In genomic region chr17:77644181-77644972, GRCh38 we compare ENCODE assay signal across 12 cellular contexts.
DNase-seq lines count a peak whose midpoint lies in the region; ATAC-seq and TF ChIP-seq lines count a peak whose summit lies in the region.
"Had no signal": no experiment of that assay in that cellular context is flagged by ENCODE, and none has a peak within 500 bp of the region (broad histone marks: within the 10 kb centered on the region; RNA-seq: fewer than 3 reads in every experiment).

No MANE protein-coding gene starts in this region.

- BruUV-seq in PC-9 (replicated peaks; lab: Mats Ljungman, UMichigan), result no TSS peak

- H3K9me3 Mint-ChIP-seq in CD8-positive, alpha-beta memory T cell, result no peaks in the 10 kb centered on the region
- peaks cover 4% of the 10 kb centered on the region; the same call in 1 of the 3 replicates for H3K9me3 Mint-ChIP-seq in GM23338
- H3K9me3 Mint-ChIP-seq in T-cell, result no peaks in the 10 kb centered on the region

- peaks cover 21% of the 10 kb centered on the region for H3K4me1 ChIP-seq in CD8-positive, alpha-beta memory T cell (ENCODE audit: insufficient read depth, low read length)
- H3K4me1 ChIP-seq in GM23338 (ENCODE audit: insufficient read depth) (0 out of 2 replicates have a peak, but pooled peaks cover 7% of the 10 kb centered on the region), PC-9 (replicated peaks; ENCODE audit: insufficient read depth) (no peaks in the 10 kb centered on the region)

- peak overlapping the region in 5 of 8 donors; percentile 57 to 94 (median 84) for H3K27ac Mint-ChIP-seq in CD8-positive, alpha-beta memory T cell
- H3K27ac Mint-ChIP-seq in GM23338 (no peak overlapping the region), T-cell (no peak overlapping the region)
- H3K27ac Mint-ChIP-seq: nephron progenitor cell had no signal

- H3K4me2 ChIP-seq in GM23338 (no peak overlapping the region), PC-9 (no peak overlapping the region)

- no peaks in the 10 kb centered on the region for H3K36me3 Mint-ChIP-seq in CD8-positive, alpha-beta memory T cell
- H3K36me3 Mint-ChIP-seq in GM23338 (ENCODE audit: low read depth) (peaks cover 5% of the 10 kb centered on the region; the same call in 2 of the 3 replicates), T-cell (no peaks in the 10 kb centered on the region)

- H3K9me3 ChIP-seq in CD8-positive, alpha-beta memory T cell (ENCODE audit: low read length), result no peaks in the 10 kb centered on the region
- H3K9me3 ChIP-seq in PC-9 (ENCODE audit: insufficient read depth, low read depth), result no peaks in the 10 kb centered on the region

- H2AFZ ChIP-seq in GM23338 (no peak overlapping the region), PC-9 (no peak overlapping the region)

- H3K4me3 ChIP-seq in CD8-positive, alpha-beta memory T cell (ENCODE audit: low read length), result no peak overlapping the region
- no peak overlapping the region for H3K4me3 ChIP-seq in GM23338
- no peak overlapping the region for H3K4me3 ChIP-seq in PC-9
- H3K4me3 ChIP-seq: tibial nerve had no signal

- intact Hi-C loops in PC-9 (cut with micrococcal nuclease; ENCODE audit: unreplicated experiment), result no loop called here

- TF ChIP-seq CTCF in GM23338 (conservative IDR thresholded peaks at IDR 0.05; ENCODE audit: low read depth in 2 of 2) (no peak), PC-9 (conservative IDR thresholded peaks at IDR 0.05) (no peak)

- no peaks in the 10 kb centered on the region for H3K79me2 ChIP-seq in GM23338 (replicated peaks; ENCODE audit: insufficient read depth)
- no peaks in the 10 kb centered on the region for H3K79me2 ChIP-seq in PC-9 (ENCODE audit: low read depth)

- no peaks in the 10 kb centered on the region for H3K9me2 ChIP-seq in GM23338 (ENCODE audit: insufficient read depth)
- H3K9me2 ChIP-seq in PC-9 (ENCODE audit: insufficient read depth), result no peaks in the 10 kb centered on the region

- POLR2A ChIA-PET in CD8-positive, alpha-beta memory T cell (lab: Charles Lee), result interaction anchor here (0.7 to 1.1 kb wide), 2 partner anchors 8 to 314 kb away, joined by 3 to 15 read pairs; partner anchors contain the start of gene TNRC6C
- POLR2A ChIA-PET in T-cell (lab: Charles Lee), result no interaction called here
- POLR2A ChIA-PET in PC-9 (lab: Charles Lee; ENCODE audit: unreplicated experiment), result no interaction called here

- no peaks in the 10 kb centered on the region for H3F3A ChIP-seq in GM23338 (replicated peaks; ENCODE audit: low read depth)
- H3F3A ChIP-seq in PC-9 (ENCODE audit: insufficient read depth, low read depth), result no peaks in the 10 kb centered on the region

- no peak overlapping the region for H3K27ac ChIP-seq in CD8-positive, alpha-beta memory T cell (ENCODE audit: low read depth, low read length)
- H3K27ac ChIP-seq in GM23338 (ENCODE audit: low read depth) (no peak overlapping the region), PC-9 (no peak overlapping the region)
- H3K27ac ChIP-seq: C4-2B, tibial nerve had no signal

- CTCF ChIA-PET in CD8-positive, alpha-beta memory T cell (lab: Charles Lee), result interaction anchor here (0.8 to 4.5 kb wide), 20 partner anchors 11 to 375 kb away, joined by 3 to 43 read pairs (median 3); no protein-coding TSS in a partner anchor
- CTCF ChIA-PET in T-cell (lab: Charles Lee) (interaction anchor here (0.6 to 1.1 kb wide), 6 partner anchors 13 to 1177 kb away, joined by 3 to 5 read pairs (median 4); no protein-coding TSS in a partner anchor), PC-9 (lab: Charles Lee) (no interaction called here)

- no peaks in the 10 kb centered on the region for H3K36me3 ChIP-seq in CD8-positive, alpha-beta memory T cell (ENCODE audit: insufficient read depth, low read length)
- H3K36me3 ChIP-seq in GM23338 (ENCODE audit: insufficient read depth), result no peaks in the 10 kb centered on the region
- no peaks in the 10 kb centered on the region for H3K36me3 ChIP-seq in PC-9 (ENCODE audit: low read depth)
- H3K36me3 ChIP-seq: tibial nerve had no signal

- no peak for DNase-seq in CD8-positive, alpha-beta memory T cell
- no peak for DNase-seq in GM23338 (ENCODE audit: low spot score)
- DNase-seq in T-cell, result peak in 1 of 34 experiments; percentile 9
- DNase-seq in left kidney (ENCODE audit: low read depth, low spot score), result peak; percentile 35
- DNase-seq in PC-9, result no peak
- no peak for DNase-seq in inferior parietal cortex (ENCODE audit: extremely low spot score)
- DNase-seq: foreskin melanocyte; stimulated activated CD4-positive, alpha-beta T cell treated with anti-CD3 and anti-CD28 coated beads, Interleukin-2, amount 100 ng/mL, for 48 hours had no signal

- peaks cover 2 to 6% of the 10 kb centered on the region in 2 donors for H3K27me3 Mint-ChIP-seq in CD8-positive, alpha-beta memory T cell
- H3K27me3 Mint-ChIP-seq in GM23338 (ENCODE audit: insufficient read depth, low read depth, poor library complexity), result peaks cover 4% of the 10 kb centered on the region
- peaks cover 0 to 3% of the 10 kb centered on the region in 2 donors for H3K27me3 Mint-ChIP-seq in T-cell

- peak; percentile 20 for ATAC-seq in GM23338
- ATAC-seq in T-cell (replicated peaks in 1 of 4), result no peak
- no peak for ATAC-seq in HG03460 (IDR thresholded peaks at IDR 0.05; ENCODE audit: unreplicated experiment)

- H4K20me1 ChIP-seq in GM23338 (replicated peaks; ENCODE audit: insufficient read depth) (no peaks in the 10 kb centered on the region), PC-9 (ENCODE audit: insufficient read depth) (no peaks in the 10 kb centered on the region)

- peaks cover 17 to 28% (median 26%) of the 10 kb centered on the region in 3 donors for H3K4me1 Mint-ChIP-seq in CD8-positive, alpha-beta memory T cell
- peaks cover 20% of the 10 kb centered on the region for H3K4me1 Mint-ChIP-seq in GM23338
- peaks cover 16 to 19% (median 17%) of the 10 kb centered on the region in 3 donors for H3K4me1 Mint-ChIP-seq in T-cell

- H3K4me3 Mint-ChIP-seq in CD8-positive, alpha-beta memory T cell, result peak overlapping the region; percentile 45 to 93 (median 89)
- H3K4me3 Mint-ChIP-seq in GM23338, result no peak overlapping the region
- H3K4me3 Mint-ChIP-seq in T-cell, result peak overlapping the region in 2 of 3 donors; percentile 21 to 71
- H3K4me3 Mint-ChIP-seq: nephron progenitor cell had no signal

- H3K27me3 ChIP-seq in CD8-positive, alpha-beta memory T cell (ENCODE audit: insufficient read depth, low read length, poor library complexity, severe bottlenecking), result no peaks in the 10 kb centered on the region
- H3K27me3 ChIP-seq in GM23338 (ENCODE audit: insufficient read depth) (no peaks in the 10 kb centered on the region), PC-9 (ENCODE audit: insufficient read depth, low read depth) (peaks cover 68% of the 10 kb centered on the region)

TF ChIP-seq in GM23338, 12 proteins besides CTCF, POLR2A, EP300 and RAD21 (continues in another document):
- TF ChIP-seq REST (IDR thresholded peaks at IDR 0.05; ENCODE audit: unreplicated experiment), result no peak

Comparison
In these comparisons a context has a peak if more than half of its experiments do, and no peak if none do; other contexts are left out.
1. H3K27ac Mint-ChIP-seq: peak in CD8-positive, alpha-beta memory T cell (5 of 8); none in GM23338 (single experiment) and T-cell (0 of 2).